ENCODE assay signal across 6 cellular contexts in genomic region chr7:107220806-107221205, GRCh38. TPM values are rescaled to one million over a fixed set of nuclear protein-coding genes. Genes with fewer than 3 reads are reported as not detected.
DNase-seq lines count a peak whose midpoint lies in the region; ATAC-seq and TF ChIP-seq lines count a peak whose summit lies in the region.
"Not testable (repeated sequence)": the region's sequence is repeated elsewhere in the genome, so short reads cannot be mapped to it uniquely, and the experiment has no call there.

No MANE protein-coding gene starts in this region.

- H3K36me3 ChIP-seq in heart left ventricle; trophoblast cell (ENCODE audit: control insufficient read depth in 1 of 2, insufficient read depth in 2 of 2, low read length in 2 of 2); gastrocnemius medialis: not testable (repeated sequence)
- H3K36me3 ChIP-seq in left ventricle myocardium inferior, result peaks cover 12% of the 10 kb centered on the region

- ATAC-seq in Right ventricle myocardium inferior, result peak; percentile 86
- ATAC-seq in heart left ventricle, result peak; percentile 81 to 89 (median 86)
- peak; percentile 79 to 81 for ATAC-seq in right cardiac atrium
- peak in 1 of 2 donors; percentile 52 for ATAC-seq in gastrocnemius medialis

- WGBS in heart left ventricle, 4 donors, result 47 to 70% (median 54%) methylated on average over 6 of the region's 6 CpGs
- 70% methylated on average over 6 of the region's 6 CpGs for WGBS in right cardiac atrium
- no CpG with 5 or more reads among the region's 6 CpGs for WGBS in trophoblast cell (ENCODE audit: extremely low coverage, insufficient coverage, insufficient read length)

- not testable (repeated sequence) for TF ChIP-seq CTCF in heart left ventricle (IDR thresholded peaks at IDR 0.05); left ventricle myocardium inferior (IDR thresholded peaks at IDR 0.05; ENCODE audit: borderline replicate concordance); gastrocnemius medialis (IDR thresholded peaks at IDR 0.05 in 4 of 5, conservative IDR thresholded peaks at IDR 0.05 in 1 of 5)

- H3K4me2 ChIP-seq in trophoblast cell (ENCODE audit: low read length), result not testable (repeated sequence)

- in situ Hi-C loops in gastrocnemius medialis (cut with MboI; ENCODE audit: low sequenced_read_pairs in 4 of 4), result loop anchor here in 1 of 4 donors (25.0 kb wide), 1 partner anchor 491 kb away; no protein-coding TSS in a partner anchor

- H4K8ac ChIP-seq in trophoblast cell (ENCODE audit: low read depth, low read length), result not testable (repeated sequence)

- not testable (repeated sequence) for H4K12ac ChIP-seq in trophoblast cell (ENCODE audit: low read depth, low read length)

- H3K79me2 ChIP-seq in trophoblast cell (ENCODE audit: control insufficient read depth, insufficient read depth, low read length, poor library complexity), result not testable (repeated sequence)

- not testable (repeated sequence) for H2AFZ ChIP-seq in trophoblast cell (ENCODE audit: insufficient read depth, low read length, poor library complexity)

- H3K27me3 ChIP-seq in heart left ventricle; left ventricle myocardium inferior (ENCODE audit: low read depth); right cardiac atrium (ENCODE audit: control insufficient read depth, insufficient read depth); trophoblast cell (ENCODE audit: insufficient read depth, low read length); gastrocnemius medialis: not testable (repeated sequence)

- not testable (repeated sequence) for H2BK12ac ChIP-seq in trophoblast cell (ENCODE audit: low read length)

- not testable (repeated sequence) for H3K79me1 ChIP-seq in trophoblast cell (ENCODE audit: low read length)

- H3K4ac ChIP-seq in trophoblast cell (ENCODE audit: low read depth, low read length), result not testable (repeated sequence)

- peaks cover 0 to 11% (median 0%) of the 10 kb centered on the region in 12 donors for H3K9me3 ChIP-seq in heart left ventricle
- not testable (repeated sequence) for H3K9me3 ChIP-seq in left ventricle myocardium inferior (replicated peaks); right cardiac atrium (ENCODE audit: control insufficient read depth, low read length); trophoblast cell (ENCODE audit: insufficient read depth, low read depth, low read length); gastrocnemius medialis

- TF ChIP-seq POLR2A in heart left ventricle (IDR thresholded peaks at IDR 0.05); gastrocnemius medialis (IDR thresholded peaks at IDR 0.05): not testable (repeated sequence)

- H3K14ac ChIP-seq in trophoblast cell (ENCODE audit: low read length), result not testable (repeated sequence)

- not testable (repeated sequence) for H2AK5ac ChIP-seq in trophoblast cell (ENCODE audit: low read length)

- DNase-seq in Right ventricle myocardium inferior (ENCODE audit: missing footprints); gastrocnemius medialis: not testable (repeated sequence)
- peak in 4 of 5 donors; percentile 68 to 83 (median 74) for DNase-seq in heart left ventricle
- peak; percentile 58 for DNase-seq in left ventricle myocardium inferior
- DNase-seq in right cardiac atrium, result peak; percentile 27 to 70 (median 61)
- peak; percentile 23 to 58 for DNase-seq in trophoblast cell

- peaks cover 0 to 38% (median 2%) of the 10 kb centered on the region in 12 donors for H3K4me1 ChIP-seq in heart left ventricle
- peaks cover 59% of the 10 kb centered on the region for H3K4me1 ChIP-seq in left ventricle myocardium inferior
- not testable (repeated sequence) for H3K4me1 ChIP-seq in right cardiac atrium (ENCODE audit: control insufficient read depth, insufficient read depth, low read length); trophoblast cell (ENCODE audit: control insufficient read depth in 1 of 2, insufficient read depth in 2 of 2, low read length in 2 of 2)
- H3K4me1 ChIP-seq in gastrocnemius medialis, result peaks cover 9 to 11% of the 10 kb centered on the region in 2 donors

- not testable (repeated sequence) for H2BK120ac ChIP-seq in trophoblast cell (ENCODE audit: insufficient read depth, low read length, poor library complexity)

- H3K4me3 ChIP-seq in heart left ventricle; left ventricle myocardium inferior; right cardiac atrium (ENCODE audit: low read length); trophoblast cell (ENCODE audit: low read depth, low read length); gastrocnemius medialis: not testable (repeated sequence)

- intact Hi-C loops in Right ventricle myocardium inferior (cut with DNase I), result loop anchor here (2.0 to 5.0 kb wide), 2 partner anchors 64 to 256 kb away; no protein-coding TSS in a partner anchor
- intact Hi-C loops in heart left ventricle (cut with DNase I), result loop anchor here in 4 of 10 donors (5.0 to 10.0 kb wide), 4 partner anchors 61 to 241 kb away; no protein-coding TSS in a partner anchor
- intact Hi-C loops in left ventricle myocardium inferior (cut with micrococcal nuclease); right cardiac atrium (cut with DNase I); gastrocnemius medialis (cut with DNase I; ENCODE audit: low total_unique reads): not testable (repeated sequence)

- H4K91ac ChIP-seq in trophoblast cell (ENCODE audit: low read depth, low read length), result not testable (repeated sequence)

- not testable (repeated sequence) for H2BK5ac ChIP-seq in trophoblast cell (ENCODE audit: low read depth, low read length, poor library complexity)

- not testable (repeated sequence) for H3K18ac ChIP-seq in trophoblast cell (ENCODE audit: low read length)

- H3K23ac ChIP-seq in trophoblast cell (ENCODE audit: low read length), result not testable (repeated sequence)

- H3K9ac ChIP-seq in trophoblast cell (ENCODE audit: low read length), result not testable (repeated sequence)

- peak overlapping the region; percentile 32 to 93 (median 78) for H3K27ac ChIP-seq in heart left ventricle
- H3K27ac ChIP-seq in left ventricle myocardium inferior (replicated peaks), result peak overlapping the region; percentile 88
- peak overlapping the region; percentile 71 for H3K27ac ChIP-seq in right cardiac atrium (ENCODE audit: low read length)
- H3K27ac ChIP-seq in trophoblast cell (ENCODE audit: low read depth, low read length), result not testable (repeated sequence)
- peak overlapping the region in 3 of 4 donors; percentile 25 to 48 (median 31) for H3K27ac ChIP-seq in gastrocnemius medialis

RNA-seq across cellular contexts. Expression of gene HBP1, which starts 52.0 kb away (rescaled TPM):
- total RNA-seq in Right ventricle myocardium inferior (65.8 TPM), heart left ventricle (10 to 100 TPM; 41.3 to 98.4 (median 60.8) TPM), left ventricle myocardium inferior (56.9 TPM), right cardiac atrium (10 to 100 TPM; 40.0 to 64.7 (median 53.7) TPM), gastrocnemius medialis (100 to 1,000 TPM in 3 of 4 donors, 10 to 100 TPM in 1; 70.6 to 172 (median 143) TPM)
- polyA plus RNA-seq in heart left ventricle (10 to 100 TPM; 21.4 to 38.6 TPM), right cardiac atrium (39.4 TPM)
- 57.3 and 66.9 TPM in 2 replicates for polyA plus RNA-seq in trophoblast cell (2013)
